29 cellular contexts compared by ENCODE assay signal in genomic region chr14:52110441-52111086, GRCh38. TPM values are rescaled to one million over a fixed set of nuclear protein-coding genes. Genes with fewer than 3 reads are reported as not detected.
A peak's percentile ranks its signal among the peaks of the same experiment; 100 is the strongest.
DNase-seq lines count a peak whose midpoint lies in the region; ATAC-seq and TF ChIP-seq lines count a peak whose summit lies in the region.
"Had no signal": no experiment of that assay in that cellular context is flagged by ENCODE, and none has a peak within 500 bp of the region (broad histone marks: within the 10 kb centered on the region; RNA-seq: fewer than 3 reads in every experiment).

No MANE protein-coding gene starts in this region.

- TF ChIP-seq RAD21 in Ishikawa (IDR thresholded peaks at IDR 0.05; ENCODE audit: low read depth): no peak

- CTCF ChIA-PET in AG04449 (lab: Yijun Ruan, JAX): interaction anchor here (0.8 to 1.3 kb wide), 4 partner anchors 20 to 114 kb away, joined by 3 to 5 read pairs (median 4); no protein-coding TSS in a partner anchor

- H3K9me3 Mint-ChIP-seq in chondrocyte (ENCODE audit: low read depth): no peaks in the 10 kb centered on the region
- H3K9me3 Mint-ChIP-seq: activated naive CD8-positive, alpha-beta T cell treated with anti-CD3 and anti-CD28 coated beads, Interleukin-2, amount 50 U/mL, for 24 hours; memory B cell; stimulated activated memory B cell treated with anti-CD40 and anti-IgM and Interleukin-4, amounts not matched to agents 10 μg/mL and 1 μg/mL and 100 μg/mL, for 72 hours had no signal

- DNase-seq in AG04449 (ENCODE audit: low read depth, low spot score) (peak; percentile 52), chondrocyte (ENCODE audit: low spot score) (no peak), kidney glomerular epithelial cell (lab: John Stamatoyannopoulos, UW) (peak; percentile 70), NCI-H2196 (lab: John Stamatoyannopoulos, UW; ENCODE audit: unreplicated experiment) (no peak), DMS79 treated with DMSO at 0.1 percent for 48 hours (lab: John Stamatoyannopoulos, UW) (no peak)
- DNase-seq: activated CD4-positive, alpha-beta T cell treated with anti-CD3 and anti-CD28 coated beads for 4 hours; activated CD8-positive, alpha-beta memory T cell treated with anti-CD3 and anti-CD28 coated beads for 24 hours; activated gamma-delta T cell; activated naive CD8-positive, alpha-beta T cell treated with anti-CD3 and anti-CD28 coated beads, Interleukin-2, amount 50 U/mL, for 24 hours; activated T-cell treated with anti-CD3 and anti-CD28 coated beads, Interleukin-2, amount 50 U/mL, for 1 hour; Calu3; KBM-7; NCI-H1436 treated with DMSO at 0.1 percent for 48 hours; NCI-H2107; NCI-H524; NK-92 treated with Interleukin-12 subunit alpha and Interleukin-12 subunit beta, amount 100 ng/mL, for 24 hours; Peyer's patch; SJCRH30; stimulated activated CD4-positive, alpha-beta T cell treated with anti-CD3 and anti-CD28 coated beads, Interleukin-4, amount 100 ng/mL, for 1 hour had no signal

- TF ChIP-seq EP300 in Ishikawa (IDR thresholded peaks at IDR 0.05; ENCODE audit: borderline replicate concordance): peak; percentile 73; the same call in 1 of the 2 replicates

- H3K36me3 Mint-ChIP-seq in chondrocyte (ENCODE audit: low read depth): no peaks in the 10 kb centered on the region
- H3K36me3 Mint-ChIP-seq: memory B cell; stimulated activated memory B cell treated with anti-CD40 and anti-IgM and Interleukin-4, amounts not matched to agents 10 μg/mL and 1 μg/mL and 100 μg/mL, for 72 hours had no signal

- H3K4me3 Mint-ChIP-seq in chondrocyte (ENCODE audit: unreplicated experiment): no peak overlapping the region
- H3K4me3 Mint-ChIP-seq: activated naive CD8-positive, alpha-beta T cell treated with anti-CD3 and anti-CD28 coated beads, Interleukin-2, amount 50 U/mL, for 24 hours; memory B cell; stimulated activated memory B cell treated with anti-CD40 and anti-IgM and Interleukin-4, amounts not matched to agents 10 μg/mL and 1 μg/mL and 100 μg/mL, for 72 hours had no signal

- H3K4me1 Mint-ChIP-seq in chondrocyte (ENCODE audit: low read depth): peaks cover 34% of the 10 kb centered on the region
- H3K4me1 Mint-ChIP-seq: activated naive CD8-positive, alpha-beta T cell treated with anti-CD3 and anti-CD28 coated beads, Interleukin-2, amount 50 U/mL, for 24 hours; stimulated activated memory B cell treated with anti-CD40 and anti-IgM and Interleukin-4, amounts not matched to agents 10 μg/mL and 1 μg/mL and 100 μg/mL, for 72 hours had no signal

- no peaks in the 10 kb centered on the region for H3K27me3 Mint-ChIP-seq in chondrocyte (ENCODE audit: low read depth)
- H3K27me3 Mint-ChIP-seq: memory B cell had no signal

- ATAC-seq in GM19023 (IDR thresholded peaks at IDR 0.05; ENCODE audit: unreplicated experiment) (no peak), HG03025 (IDR thresholded peaks at IDR 0.05; ENCODE audit: low FRiP score, unreplicated experiment) (no peak)
- ATAC-seq: activated naive CD8-positive, alpha-beta T cell treated with anti-CD3 and anti-CD28 coated beads, Interleukin-2, amount 50 U/mL, for 24 hours; stimulated activated memory B cell treated with anti-CD40 and anti-IgM and Interleukin-4, amounts not matched to agents 10 μg/mL and 1 μg/mL and 100 μg/mL, for 72 hours had no signal

- no peak overlapping the region for H3K4me3 ChIP-seq in AG04449 (ENCODE audit: low read depth, low read length)
- H3K4me3 ChIP-seq: BLaER1 treated with 17β-estradiol and CSF1 and Interleukin-3, amounts not matched to agents 10 nM and 100 nM; breast epithelium; coronary artery; esophagus muscularis mucosa; Peyer's patch; SJCRH30; smooth muscle cell had no signal

- no peak for TF ChIP-seq CTCF in AG04449 (IDR thresholded peaks at IDR 0.05; ENCODE audit: insufficient read depth, low read length, missing control alignments)
- no peak for TF ChIP-seq CTCF in chondrocyte (IDR thresholded peaks at IDR 0.05)

- POLR2A ChIA-PET in AG04449 (lab: Yijun Ruan, JAX): interaction anchor here (0.6 to 1.8 kb wide), 4 partner anchors 30 to 1347 kb away, joined by 3 to 9 read pairs (median 3); partner anchors contain the start of gene NID2

- peak overlapping the region; percentile 25 for H3K27ac Mint-ChIP-seq in chondrocyte (ENCODE audit: unreplicated experiment)
- H3K27ac Mint-ChIP-seq: activated naive CD8-positive, alpha-beta T cell treated with anti-CD3 and anti-CD28 coated beads, Interleukin-2, amount 50 U/mL, for 24 hours; memory B cell; stimulated activated memory B cell treated with anti-CD40 and anti-IgM and Interleukin-4, amounts not matched to agents 10 μg/mL and 1 μg/mL and 100 μg/mL, for 72 hours had no signal

TF ChIP-seq in Ishikawa, 13 proteins besides CTCF, POLR2A, EP300 and RAD21:
- TF ChIP-seq ZBTB7A (IDR thresholded peaks at IDR 0.05; ENCODE audit: low read depth): no peak
- peak; percentile 91 for TF ChIP-seq CEBPB (IDR thresholded peaks at IDR 0.05)
- TF ChIP-seq CREB1 (IDR thresholded peaks at IDR 0.05; ENCODE audit: low read depth): no peak
- TF ChIP-seq YY1 (IDR thresholded peaks at IDR 0.05; ENCODE audit: low read depth): no peak
- peak; percentile 44 for TF ChIP-seq TEAD4 (IDR thresholded peaks at IDR 0.05)
- no peak for TF ChIP-seq USF1 (IDR thresholded peaks at IDR 0.05)
- TF ChIP-seq EGR1 (IDR thresholded peaks at IDR 0.05): no peak
- peak; percentile 40 for TF ChIP-seq NFIC (IDR thresholded peaks at IDR 0.05)
- TF ChIP-seq TCF12 (IDR thresholded peaks at IDR 0.05; ENCODE audit: low read depth): no peak
- no peak for TF ChIP-seq REST (IDR thresholded peaks at IDR 0.05; ENCODE audit: low read depth)
- TF ChIP-seq MAX (IDR thresholded peaks at IDR 0.05): no peak

RNA-seq across cellular contexts. Expression of gene NID2, which starts 41.7 kb away (rescaled TPM):
- 49.4 to 67.8 TPM (median 51.6 TPM) in 3 replicates for total RNA-seq in chondrocyte
- total RNA-seq: Calu3 had no signal

Comparison
In these comparisons a context has a peak if more than half of its experiments do, and no peak if none do; other contexts are left out.
1. DNase-seq: peak in AG04449 (single experiment) and kidney glomerular epithelial cell (single experiment); none in chondrocyte (single experiment), NCI-H2196 (single experiment) and DMS79 treated with DMSO at 0.1 percent for 48 hours (single experiment).